ENCODE assay signal across 7 cellular contexts in genomic region chr15:56244811-56245576, GRCh38. TPM values are rescaled to one million over a fixed set of nuclear protein-coding genes. Genes with fewer than 3 reads are reported as not detected.
DNase-seq lines count a peak whose midpoint lies in the region; ATAC-seq, FAIRE-seq and TF ChIP-seq lines count a peak whose summit lies in the region.

No MANE protein-coding gene starts in this region.

- FAIRE-seq in astrocyte (lab: Jason Lieb, UNC): no peak

- H3K27ac ChIP-seq in RWPE2 (ENCODE audit: poor library complexity, severe bottlenecking): peak overlapping the region; percentile 87
- no peak overlapping the region for H3K27ac ChIP-seq in astrocyte (ENCODE audit: low read depth, low read length)

- peak overlapping the region; percentile 76 for H2AFZ ChIP-seq in astrocyte (ENCODE audit: low read depth, low read length)

- H4K20me1 ChIP-seq in astrocyte (ENCODE audit: insufficient read depth, low read length): no peaks in the 10 kb centered on the region

- peak overlapping the region; percentile 97 for H3K4me2 ChIP-seq in astrocyte (ENCODE audit: low read length)

- TF ChIP-seq CTCF in RWPE2 (IDR thresholded peaks at IDR 0.05; ENCODE audit: poor library complexity, severe bottlenecking) (no peak), astrocyte (IDR thresholded peaks at IDR 0.05; ENCODE audit: insufficient read depth, low read depth, low read length) (no peak)

- H3K9ac ChIP-seq in astrocyte (ENCODE audit: low read length): no peak overlapping the region

- ATAC-seq in RWPE2 (ENCODE audit: low read depth) (no peak), GM18502 (IDR thresholded peaks at IDR 0.05; ENCODE audit: poor library complexity, unreplicated experiment) (no peak), HG03439 (IDR thresholded peaks at IDR 0.05; ENCODE audit: unreplicated experiment) (no peak)

- H3K9me3 ChIP-seq in RWPE2 (ENCODE audit: severe bottlenecking) (no peaks in the 10 kb centered on the region), astrocyte (ENCODE audit: insufficient read depth, low read depth, low read length) (no peaks in the 10 kb centered on the region)

- no peaks in the 10 kb centered on the region for H3K9me3 Mint-ChIP-seq in astrocyte (ENCODE audit: unreplicated experiment)

- DNase-seq in RWPE2 (ENCODE audit: low spot score) (peak; percentile 66), astrocyte (ENCODE audit: low read depth) (no peak), iris pigment epithelial cell (ENCODE audit: low read depth) (peak; percentile 44)
- peak; percentile 14 to 38 for DNase-seq in stimulated activated CD4-positive, alpha-beta T cell treated with anti-CD3 and anti-CD28 coated beads, Interleukin-2, amount 100 ng/mL, for 48 hours

- H3K27me3 ChIP-seq in RWPE2 (ENCODE audit: insufficient read depth, poor library complexity, severe bottlenecking): no peaks in the 10 kb centered on the region
- H3K27me3 ChIP-seq in astrocyte (ENCODE audit: insufficient read depth, low read length): no peaks in the 10 kb centered on the region

- H3K27ac Mint-ChIP-seq in astrocyte (ENCODE audit: unreplicated experiment): peak overlapping the region; percentile 73

- H3K4me1 ChIP-seq in RWPE2 (ENCODE audit: insufficient read depth, poor library complexity, severe bottlenecking): peaks cover 28% of the 10 kb centered on the region
- H3K4me1 ChIP-seq in astrocyte (ENCODE audit: insufficient read depth, low read length): peaks cover 15% of the 10 kb centered on the region

- H3K4me3 Mint-ChIP-seq in astrocyte (ENCODE audit: unreplicated experiment): peak overlapping the region; percentile 93

- H3K4me3 ChIP-seq in RWPE2 (ENCODE audit: severe bottlenecking): peak overlapping the region; percentile 93
- peak overlapping the region; percentile 35 for H3K4me3 ChIP-seq in astrocyte (ENCODE audit: insufficient read depth, low read depth, low read length)

- H3K36me3 ChIP-seq in RWPE2 (ENCODE audit: low read depth) (peaks cover 26% of the 10 kb centered on the region; the same call in 1 of the 2 replicates), astrocyte (ENCODE audit: insufficient read depth, low read length) (no peaks in the 10 kb centered on the region)

- peaks cover 34% of the 10 kb centered on the region for H3K79me2 ChIP-seq in astrocyte (ENCODE audit: insufficient read depth, low read length)

- no peaks in the 10 kb centered on the region for H3K27me3 Mint-ChIP-seq in astrocyte (ENCODE audit: low read depth, unreplicated experiment)

- peak; percentile 36 for TF ChIP-seq POLR2A in GM19193 (IDR thresholded peaks at IDR 0.05; ENCODE audit: extremely low read depth, insufficient read depth, insufficient read length)

- no peaks in the 10 kb centered on the region for H3K36me3 Mint-ChIP-seq in astrocyte (ENCODE audit: low read depth, unreplicated experiment)

- H3K4me1 Mint-ChIP-seq in astrocyte (ENCODE audit: low read depth, unreplicated experiment): peaks cover 6% of the 10 kb centered on the region

RNA-seq across cellular contexts. Expression of gene RFX7, which starts 1.3 kb away (rescaled TPM):
- total RNA-seq in astrocyte: 45.3 and 46.3 TPM in 2 replicates
